ENCODE assay signal across 12 cellular contexts in the genomic region with DNA sequence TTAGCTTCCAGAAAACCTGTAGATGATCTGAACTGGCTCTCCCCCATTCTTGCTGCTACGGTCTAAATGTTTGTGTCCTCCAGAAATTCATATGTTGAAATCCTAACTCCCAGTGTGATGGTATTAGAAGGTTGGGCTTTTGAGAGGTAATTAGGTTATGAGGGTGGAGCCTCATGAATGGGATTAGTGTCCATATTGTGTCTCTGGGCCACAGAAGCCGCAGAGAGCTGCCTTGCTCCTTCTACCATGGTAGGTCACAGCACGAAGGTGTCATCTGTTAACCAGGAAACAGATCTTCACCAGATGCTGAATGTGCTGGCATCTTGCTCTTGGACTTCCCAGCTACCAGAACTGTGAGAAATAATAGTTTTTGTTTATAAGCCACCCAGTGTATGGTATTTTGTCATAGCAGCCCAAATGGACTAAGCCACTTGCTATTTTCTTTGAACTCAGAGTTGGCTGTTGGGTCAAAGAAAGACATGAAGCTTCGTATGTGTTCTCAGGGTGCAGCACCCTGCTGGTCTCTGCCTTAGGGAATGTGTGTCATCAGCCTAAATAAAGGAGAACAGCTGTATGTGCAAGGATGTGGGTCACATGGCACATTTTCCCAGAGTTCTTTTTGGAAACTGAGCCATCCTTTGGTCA.
DNase-seq lines count a peak whose midpoint lies in the region; ATAC-seq and TF ChIP-seq lines count a peak whose summit lies in the region.
"Had no signal": no experiment of that assay in that cellular context is flagged by ENCODE, and none has a peak within 500 bp of the region (broad histone marks: within the 10 kb centered on the region; RNA-seq: fewer than 3 reads in every experiment).

No MANE protein-coding gene starts in this region.

- no peak for DNase-seq in Right ventricle myocardium superior
- DNase-seq in cardiac septum (ENCODE audit: low spot score), result no peak
- DNase-seq in astrocyte of the spinal cord (ENCODE audit: low read depth, low spot score), result peak; percentile 64
- no peak for DNase-seq in right cardiac atrium
- no peak for DNase-seq in stimulated activated naive CD4-positive, alpha-beta T cell (lab: John Stamatoyannopoulos, UW)
- DNase-seq in activated CD4-positive, CD25-positive, alpha-beta regulatory T cell treated with anti-CD3 and anti-CD28 coated beads, Interleukin-2, amount 50 U/mL, for 72 hours, result no peak
- DNase-seq: activated CD4-positive, alpha-beta memory T cell treated with anti-CD3 and anti-CD28 coated beads, Interleukin-2, amount 10 ng/mL, durations not matched to agents 7 days and 5 days; CD8-positive, alpha-beta T cell; stimulated activated naive CD8-positive, alpha-beta T cell treated with anti-CD3 and anti-CD28 coated beads, Interleukin-15, amount 100 ng/mL, for 72 hours had no signal

- no peak overlapping the region for H3K4me3 ChIP-seq in astrocyte of the spinal cord (ENCODE audit: low read depth, low read length)
- H3K4me3 ChIP-seq in right cardiac atrium (ENCODE audit: low read length), result no peak overlapping the region
- H3K4me3 ChIP-seq: adrenal gland had no signal

- 79% methylated on average over 4 of the region's 4 CpGs for WGBS in right cardiac atrium

- peak; percentile 24 for ATAC-seq in Right ventricle myocardium superior (ENCODE audit: poor library complexity)
- no peak for ATAC-seq in right cardiac atrium
- no peak for ATAC-seq in GM18858 (IDR thresholded peaks at IDR 0.05; ENCODE audit: unreplicated experiment)
- ATAC-seq: CD8-positive, alpha-beta T cell; stimulated activated naive CD8-positive, alpha-beta T cell treated with anti-CD3 and anti-CD28 coated beads, Interleukin-15, amount 100 ng/mL, for 72 hours had no signal

- H3K27ac ChIP-seq in right cardiac atrium (ENCODE audit: low read length) (peak overlapping the region; percentile 56), temporal lobe (ENCODE audit: low read depth, low read length) (peak overlapping the region; percentile 86)
- H3K27ac ChIP-seq: adrenal gland had no signal

- peaks cover 3% of the 10 kb centered on the region for H3K4me1 ChIP-seq in right cardiac atrium (ENCODE audit: control insufficient read depth, insufficient read depth, low read length)
- H3K4me1 ChIP-seq: adrenal gland had no signal

- no peaks in the 10 kb centered on the region for H3K27me3 ChIP-seq in right cardiac atrium (ENCODE audit: control insufficient read depth, insufficient read depth)
- H3K27me3 ChIP-seq: adrenal gland had no signal

- intact Hi-C loops in Right ventricle myocardium superior (cut with DNase I), result no loop called here
- intact Hi-C loops in cardiac septum (cut with DNase I), result loop anchor here (10.0 kb wide), 1 partner anchor 169 kb away; no protein-coding TSS in a partner anchor
- intact Hi-C loops in right cardiac atrium (cut with DNase I), result no loop called here

- TF ChIP-seq CTCF in astrocyte of the spinal cord (IDR thresholded peaks at IDR 0.05; ENCODE audit: low read depth, low read length), result no peak

- no peaks in the 10 kb centered on the region for H3K9me3 ChIP-seq in right cardiac atrium (ENCODE audit: control insufficient read depth, low read length)
- H3K9me3 ChIP-seq: adrenal gland had no signal

- in situ Hi-C loops in astrocyte of the spinal cord (cut with HindIII; ENCODE audit: low sequenced_read_pairs), result no loop called here
